In genomic region chr11:118311518-118311917, GRCh38 we compare ENCODE assay signal across 25 cellular contexts. TPM values are rescaled to one million over a fixed set of nuclear protein-coding genes. Genes with fewer than 3 reads are reported as not detected.
A peak's percentile ranks its signal among the peaks of the same experiment; 100 is the strongest.
DNase-seq lines count a peak whose midpoint lies in the region; ATAC-seq and TF ChIP-seq lines count a peak whose summit lies in the region.
"Had no signal": no experiment of that assay in that cellular context is flagged by ENCODE, and none has a peak within 500 bp of the region (broad histone marks: within the 10 kb centered on the region; RNA-seq: fewer than 3 reads in every experiment).

No MANE protein-coding gene starts in this region.

- no peaks in the 10 kb centered on the region for H3K27me3 Mint-ChIP-seq in activated T-cell treated with anti-CD3 and anti-CD28 coated beads, Interleukin-2, amount 50 U/mL, for 72 hours (ENCODE audit: low read depth)
- H3K27me3 Mint-ChIP-seq in activated T-cell treated with anti-CD3 and anti-CD28 coated beads, Interleukin-2, amount 50 U/mL, for 4 hours (ENCODE audit: low read depth), result no peaks in the 10 kb centered on the region
- no peaks in the 10 kb centered on the region for H3K27me3 Mint-ChIP-seq in activated naive CD8-positive, alpha-beta T cell treated with anti-CD3 and anti-CD28 coated beads, Interleukin-2, amount 10 ng/mL, durations not matched to agents 7 days and 5 days
- H3K27me3 Mint-ChIP-seq in natural killer cell treated with Interleukin-12 subunit alpha and Interleukin-12 subunit beta and Interleukin-15 and Interleukin-18, amount 100 ng/mL, for 72 hours, result no peaks in the 10 kb centered on the region

- no peaks in the 10 kb centered on the region for H3K27me3 ChIP-seq in Loucy (ENCODE audit: insufficient read depth, low read length, poor library complexity, severe bottlenecking)
- no peaks in the 10 kb centered on the region; the same call in 1 of the 2 replicates for H3K27me3 ChIP-seq in H7 (ENCODE audit: control insufficient read depth, insufficient read depth, low read length)
- H3K27me3 ChIP-seq: ascending aorta had no signal

- peak overlapping the region; percentile 71 for H3K27ac Mint-ChIP-seq in activated T-cell treated with anti-CD3 and anti-CD28 coated beads, Interleukin-2, amount 50 U/mL, for 72 hours
- peak overlapping the region; percentile 56 for H3K27ac Mint-ChIP-seq in activated naive CD8-positive, alpha-beta T cell treated with anti-CD3 and anti-CD28 coated beads, Interleukin-2, amount 10 ng/mL, durations not matched to agents 7 days and 5 days
- peak overlapping the region; percentile 32 to 45 for H3K27ac Mint-ChIP-seq in natural killer cell treated with Interleukin-12 subunit alpha and Interleukin-12 subunit beta and Interleukin-15 and Interleukin-18, amount 100 ng/mL, for 72 hours

- H3K4me3 Mint-ChIP-seq in activated T-cell treated with anti-CD3 and anti-CD28 coated beads, Interleukin-2, amount 50 U/mL, for 72 hours, result peak overlapping the region in 1 of 2 donors; percentile 31
- no peak overlapping the region for H3K4me3 Mint-ChIP-seq in activated T-cell treated with anti-CD3 and anti-CD28 coated beads, Interleukin-2, amount 50 U/mL, for 4 hours
- no peak overlapping the region for H3K4me3 Mint-ChIP-seq in activated naive CD8-positive, alpha-beta T cell treated with anti-CD3 and anti-CD28 coated beads, Interleukin-2, amount 10 ng/mL, durations not matched to agents 7 days and 5 days
- no peak overlapping the region for H3K4me3 Mint-ChIP-seq in natural killer cell treated with Interleukin-12 subunit alpha and Interleukin-12 subunit beta and Interleukin-15 and Interleukin-18, amount 100 ng/mL, for 72 hours

- H3K4me1 ChIP-seq in Loucy (ENCODE audit: insufficient read depth, low read length, poor library complexity, severe bottlenecking), result peaks cover 68% of the 10 kb centered on the region
- H3K4me1 ChIP-seq: ascending aorta, uterus had no signal

- peak overlapping the region; percentile 12 for H3K9ac ChIP-seq in Loucy (ENCODE audit: low read depth, low read length, poor library complexity, severe bottlenecking)

- TF ChIP-seq CTCF in Loucy (conservative IDR thresholded peaks at IDR 0.05; ENCODE audit: low read length), result no peak; the same call in 1 of the 2 replicates

- peaks cover 54% of the 10 kb centered on the region for H3K36me3 ChIP-seq in Loucy (ENCODE audit: insufficient read depth, low read length)
- H3K36me3 ChIP-seq in H7 (replicated peaks; ENCODE audit: control insufficient read depth, insufficient read depth, low read length), result no peaks in the 10 kb centered on the region
- H3K36me3 ChIP-seq: ascending aorta, left ventricle myocardium inferior, uterus had no signal

- H3K9me3 ChIP-seq in Loucy (ENCODE audit: insufficient read depth, low read depth, low read length), result no peaks in the 10 kb centered on the region
- H3K9me3 ChIP-seq: ascending aorta, left ventricle myocardium inferior, mucosa of descending colon, spleen, uterus had no signal

- H3F3A ChIP-seq in Loucy (ENCODE audit: low read depth), result peaks cover 7% of the 10 kb centered on the region

- peak overlapping the region; percentile 41 for H3K4me2 ChIP-seq in Loucy (ENCODE audit: low read depth, low read length, poor library complexity, severe bottlenecking)

- no peak for ATAC-seq in activated T-cell treated with anti-CD3 and anti-CD28 coated beads, Interleukin-2, amount 50 U/mL, for 72 hours (replicated peaks in 1 of 2)
- no peak for ATAC-seq in activated T-cell treated with anti-CD3 and anti-CD28 coated beads, Interleukin-2, amount 50 U/mL, for 4 hours
- ATAC-seq in activated naive CD8-positive, alpha-beta T cell treated with anti-CD3 and anti-CD28 coated beads, Interleukin-2, amount 10 ng/mL, durations not matched to agents 7 days and 5 days (ENCODE audit: low read depth), result peak; percentile 23
- ATAC-seq in natural killer cell treated with Interleukin-12 subunit alpha and Interleukin-12 subunit beta and Interleukin-15 and Interleukin-18, amount 100 ng/mL, for 72 hours, result no peak
- no peak for ATAC-seq in HG03354 (IDR thresholded peaks at IDR 0.05; ENCODE audit: poor library complexity, severe bottlenecking, unreplicated experiment)
- ATAC-seq: Right ventricle myocardium inferior had no signal

- no peaks in the 10 kb centered on the region for H3K9me3 Mint-ChIP-seq in activated T-cell treated with anti-CD3 and anti-CD28 coated beads, Interleukin-2, amount 50 U/mL, for 72 hours
- no peaks in the 10 kb centered on the region for H3K9me3 Mint-ChIP-seq in activated T-cell treated with anti-CD3 and anti-CD28 coated beads, Interleukin-2, amount 50 U/mL, for 4 hours
- no peaks in the 10 kb centered on the region for H3K9me3 Mint-ChIP-seq in activated naive CD8-positive, alpha-beta T cell treated with anti-CD3 and anti-CD28 coated beads, Interleukin-2, amount 10 ng/mL, durations not matched to agents 7 days and 5 days
- H3K9me3 Mint-ChIP-seq in natural killer cell treated with Interleukin-12 subunit alpha and Interleukin-12 subunit beta and Interleukin-15 and Interleukin-18, amount 100 ng/mL, for 72 hours, result no peaks in the 10 kb centered on the region

- H3K36me3 Mint-ChIP-seq in activated T-cell treated with anti-CD3 and anti-CD28 coated beads, Interleukin-2, amount 50 U/mL, for 72 hours (ENCODE audit: insufficient read depth in 2 of 2), result peaks cover 23 to 51% of the 10 kb centered on the region in 2 donors
- peaks cover 70% of the 10 kb centered on the region for H3K36me3 Mint-ChIP-seq in activated T-cell treated with anti-CD3 and anti-CD28 coated beads, Interleukin-2, amount 50 U/mL, for 4 hours (ENCODE audit: insufficient read depth)
- peaks cover 60% of the 10 kb centered on the region for H3K36me3 Mint-ChIP-seq in activated naive CD8-positive, alpha-beta T cell treated with anti-CD3 and anti-CD28 coated beads, Interleukin-2, amount 10 ng/mL, durations not matched to agents 7 days and 5 days
- peaks cover 5% of the 10 kb centered on the region for H3K36me3 Mint-ChIP-seq in natural killer cell treated with Interleukin-12 subunit alpha and Interleukin-12 subunit beta and Interleukin-15 and Interleukin-18, amount 100 ng/mL, for 72 hours

- H3K4me3 ChIP-seq in Loucy (ENCODE audit: low read length, poor library complexity, severe bottlenecking) (no peak overlapping the region), H7 (ENCODE audit: insufficient read depth, low read depth, low read length) (no peak overlapping the region)
- H3K4me3 ChIP-seq: ascending aorta, left ventricle myocardium inferior, mucosa of descending colon, spleen, uterus had no signal

- no peak for DNase-seq in activated T-cell treated with anti-CD3 and anti-CD28 coated beads, Interleukin-2, amount 50 U/mL, for 72 hours
- DNase-seq in activated T-cell treated with anti-CD3 and anti-CD28 coated beads, Interleukin-2, amount 50 U/mL, for 4 hours, result no peak
- DNase-seq in activated naive CD8-positive, alpha-beta T cell treated with anti-CD3 and anti-CD28 coated beads, Interleukin-2, amount 10 ng/mL, durations not matched to agents 7 days and 5 days, result no peak
- no peak for DNase-seq in natural killer cell treated with Interleukin-12 subunit alpha and Interleukin-12 subunit beta and Interleukin-15 and Interleukin-18, amount 100 ng/mL, for 72 hours (ENCODE audit: low spot score)
- no peak for DNase-seq in germinal center (ENCODE audit: low spot score)
- DNase-seq in H7, result no peak
- DNase-seq: activated CD4-positive, alpha-beta T cell treated with anti-CD3 and anti-CD28 coated beads, Interleukin-2, amount 50 U/mL, for 48 hours; DMS79 treated with DMSO at 0.1 percent for 48 hours; effector CD8-positive, alpha-beta T cell; glutamatergic neuron; KG1; left ventricle myocardium inferior; mucosa of descending colon; NCI-H1048; NCI-H2029; NCI-H446 treated with DMSO at 0.1 percent for 48 hours; retina; spleen; stimulated activated CD4-positive, alpha-beta T cell treated with anti-CD3 and anti-CD28 coated beads, Interleukin-4, amount 100 ng/mL, for 4 hours; uterus had no signal

- peaks cover 67% of the 10 kb centered on the region for H3K79me2 ChIP-seq in Loucy (ENCODE audit: insufficient read depth, low read length)

- POLR2A ChIA-PET in activated naive CD8-positive, alpha-beta T cell treated with anti-CD3 and anti-CD28 coated beads, Interleukin-2, amount 10 ng/mL, durations not matched to agents 7 days and 5 days (lab: Charles Lee), result interaction anchor here (0.6 to 1.4 kb wide), 2 partner anchors 21 to 113 kb away, joined by 4 read pairs; no protein-coding TSS in a partner anchor

- H3K9me2 ChIP-seq in Loucy (replicated peaks; ENCODE audit: low read depth, low read length), result no peaks in the 10 kb centered on the region

- peaks cover 26% of the 10 kb centered on the region for H4K20me1 ChIP-seq in Loucy (ENCODE audit: insufficient read depth, low read length, poor library complexity, severe bottlenecking)

- H2AFZ ChIP-seq in Loucy (ENCODE audit: low read length), result no peak overlapping the region

- H3K4me1 Mint-ChIP-seq in activated T-cell treated with anti-CD3 and anti-CD28 coated beads, Interleukin-2, amount 50 U/mL, for 72 hours (ENCODE audit: low read depth), result peaks cover 91% of the 10 kb centered on the region
- peaks cover 91% of the 10 kb centered on the region for H3K4me1 Mint-ChIP-seq in activated T-cell treated with anti-CD3 and anti-CD28 coated beads, Interleukin-2, amount 50 U/mL, for 4 hours (ENCODE audit: low read depth)
- H3K4me1 Mint-ChIP-seq in activated naive CD8-positive, alpha-beta T cell treated with anti-CD3 and anti-CD28 coated beads, Interleukin-2, amount 10 ng/mL, durations not matched to agents 7 days and 5 days, result peaks cover 79% of the 10 kb centered on the region
- H3K4me1 Mint-ChIP-seq in natural killer cell treated with Interleukin-12 subunit alpha and Interleukin-12 subunit beta and Interleukin-15 and Interleukin-18, amount 100 ng/mL, for 72 hours (ENCODE audit: low read depth in 2 of 2), result peaks cover 39 to 60% of the 10 kb centered on the region in 2 donors

RNA-seq across cellular contexts. Expression of gene CD3E, which starts 7.0 kb away (rescaled TPM):
- total RNA-seq in activated T-cell treated with anti-CD3 and anti-CD28 coated beads, Interleukin-2, amount 50 U/mL, for 72 hours, result 100 to 1,000 TPM; 404 to 419 TPM
- total RNA-seq in activated T-cell treated with anti-CD3 and anti-CD28 coated beads, Interleukin-2, amount 50 U/mL, for 4 hours, result 100 to 1,000 TPM; 371 to 436 (median 407) TPM
- total RNA-seq in activated naive CD8-positive, alpha-beta T cell treated with anti-CD3 and anti-CD28 coated beads, Interleukin-2, amount 10 ng/mL, durations not matched to agents 7 days and 5 days, result 100 to 1,000 TPM; 607 to 630 TPM
- total RNA-seq in natural killer cell treated with Interleukin-12 subunit alpha and Interleukin-12 subunit beta and Interleukin-15 and Interleukin-18, amount 100 ng/mL, for 72 hours, result 100 to 1,000 TPM in 1 of 2 donors, 10 to 100 TPM in 1; 25.7 to 148 TPM
- total RNA-seq in H7 (2014; rRNA removed; shearing (Covaris generic)), result not detected in 2 replicates
- total RNA-seq: ascending aorta, cerebellum had no signal

RNA-seq across cellular contexts. Expression of gene CD3D, which starts 31.0 kb away (rescaled TPM):
- 100 to 1,000 TPM; 245 to 250 TPM for total RNA-seq in activated T-cell treated with anti-CD3 and anti-CD28 coated beads, Interleukin-2, amount 50 U/mL, for 72 hours
- total RNA-seq in activated T-cell treated with anti-CD3 and anti-CD28 coated beads, Interleukin-2, amount 50 U/mL, for 4 hours, result 100 to 1,000 TPM; 412 to 451 (median 427) TPM
- 100 to 1,000 TPM; 424 to 433 TPM for total RNA-seq in activated naive CD8-positive, alpha-beta T cell treated with anti-CD3 and anti-CD28 coated beads, Interleukin-2, amount 10 ng/mL, durations not matched to agents 7 days and 5 days
- total RNA-seq in natural killer cell treated with Interleukin-12 subunit alpha and Interleukin-12 subunit beta and Interleukin-15 and Interleukin-18, amount 100 ng/mL, for 72 hours, result 100 to 1,000 TPM in 1 of 2 donors, 10 to 100 TPM in 1; 30.5 to 161 TPM
- total RNA-seq in H7 (2014; rRNA removed; shearing (Covaris generic)), result 1.5 TPM in 1 of 2 replicates, not detected in the other
- total RNA-seq: ascending aorta, left ventricle myocardium inferior, Right ventricle myocardium inferior had no signal

RNA-seq across cellular contexts. Expression of gene CD3G, which starts 32.6 kb away (rescaled TPM):
- total RNA-seq in activated T-cell treated with anti-CD3 and anti-CD28 coated beads, Interleukin-2, amount 50 U/mL, for 72 hours, result 100 to 1,000 TPM; 125 to 128 TPM
- 100 to 1,000 TPM in 2 of 3 donors, 10 to 100 TPM in 1; 86.4 to 105 (median 102) TPM for total RNA-seq in activated T-cell treated with anti-CD3 and anti-CD28 coated beads, Interleukin-2, amount 50 U/mL, for 4 hours
- total RNA-seq in activated naive CD8-positive, alpha-beta T cell treated with anti-CD3 and anti-CD28 coated beads, Interleukin-2, amount 10 ng/mL, durations not matched to agents 7 days and 5 days, result 100 to 1,000 TPM; 199 to 212 TPM
- total RNA-seq in natural killer cell treated with Interleukin-12 subunit alpha and Interleukin-12 subunit beta and Interleukin-15 and Interleukin-18, amount 100 ng/mL, for 72 hours, result 10 to 100 TPM in 1 of 2 donors, 1 to 10 TPM in 1; 7.1 to 49.4 TPM
- not detected in 2 replicates for total RNA-seq in H7 (2014; rRNA removed; shearing (Covaris generic))
- total RNA-seq: ascending aorta, cerebellum had no signal

RNA-seq across cellular contexts. Expression of gene MPZL2, which starts 47.4 kb away (rescaled TPM):
- total RNA-seq in activated T-cell treated with anti-CD3 and anti-CD28 coated beads, Interleukin-2, amount 50 U/mL, for 72 hours, result 10 to 100 TPM; 10.1 to 12.9 TPM
- total RNA-seq in activated T-cell treated with anti-CD3 and anti-CD28 coated beads, Interleukin-2, amount 50 U/mL, for 4 hours, result 10 to 100 TPM in 2 of 3 donors, 1 to 10 TPM in 1; 9.0 to 12.9 (median 12.8) TPM
- 1 to 10 TPM; 8.2 to 9.2 TPM for total RNA-seq in activated naive CD8-positive, alpha-beta T cell treated with anti-CD3 and anti-CD28 coated beads, Interleukin-2, amount 10 ng/mL, durations not matched to agents 7 days and 5 days
- under 1 TPM in 1 of 2 donors, not detected in 1; 0.45 TPM for total RNA-seq in natural killer cell treated with Interleukin-12 subunit alpha and Interleukin-12 subunit beta and Interleukin-15 and Interleukin-18, amount 100 ng/mL, for 72 hours
- 0.38 and 0.48 TPM in 2 replicates for total RNA-seq in H7 (2014; rRNA removed; shearing (Covaris generic))

RNA-seq across cellular contexts. Expression of gene UBE4A, which starts 47.9 kb away (rescaled TPM):
- total RNA-seq in activated T-cell treated with anti-CD3 and anti-CD28 coated beads, Interleukin-2, amount 50 U/mL, for 72 hours, result 10 to 100 TPM; 45.6 to 46.0 TPM
- total RNA-seq in activated T-cell treated with anti-CD3 and anti-CD28 coated beads, Interleukin-2, amount 50 U/mL, for 4 hours, result 10 to 100 TPM; 43.7 to 45.1 (median 45.0) TPM
- total RNA-seq in activated naive CD8-positive, alpha-beta T cell treated with anti-CD3 and anti-CD28 coated beads, Interleukin-2, amount 10 ng/mL, durations not matched to agents 7 days and 5 days, result 10 to 100 TPM; 43.4 to 44.4 TPM
- total RNA-seq in natural killer cell treated with Interleukin-12 subunit alpha and Interleukin-12 subunit beta and Interleukin-15 and Interleukin-18, amount 100 ng/mL, for 72 hours, result 10 to 100 TPM; 45.0 to 58.8 TPM
- 34.3 and 39.1 TPM in 2 replicates for total RNA-seq in H7 (2014; rRNA removed; shearing (Covaris generic))

Comparison
In these comparisons a context has a peak if more than half of its experiments do, and no peak if none do; other contexts are left out.
1. RNA of gene CD3E, which starts 7.0 kb away (total RNA-seq): 607 to 630 TPM in activated naive CD8-positive, alpha-beta T cell treated with anti-CD3 and anti-CD28 coated beads, Interleukin-2, amount 10 ng/mL, durations not matched to agents 7 days and 5 days, 404 to 419 TPM in activated T-cell treated with anti-CD3 and anti-CD28 coated beads, Interleukin-2, amount 50 U/mL, for 72 hours, 371 to 436 TPM in activated T-cell treated with anti-CD3 and anti-CD28 coated beads, Interleukin-2, amount 50 U/mL, for 4 hours and 25.7 to 148 TPM in natural killer cell treated with Interleukin-12 subunit alpha and Interleukin-12 subunit beta and Interleukin-15 and Interleukin-18, amount 100 ng/mL, for 72 hours; not detected in H7; every median in the first group is over 10 times any median in the second.
2. RNA of gene CD3D, which starts 31.0 kb away (total RNA-seq): 424 to 433 TPM in activated naive CD8-positive, alpha-beta T cell treated with anti-CD3 and anti-CD28 coated beads, Interleukin-2, amount 10 ng/mL, durations not matched to agents 7 days and 5 days, 412 to 451 TPM in activated T-cell treated with anti-CD3 and anti-CD28 coated beads, Interleukin-2, amount 50 U/mL, for 4 hours, 245 to 250 TPM in activated T-cell treated with anti-CD3 and anti-CD28 coated beads, Interleukin-2, amount 50 U/mL, for 72 hours and 30.5 to 161 TPM in natural killer cell treated with Interleukin-12 subunit alpha and Interleukin-12 subunit beta and Interleukin-15 and Interleukin-18, amount 100 ng/mL, for 72 hours; 1.5 TPM in H7; every median in the first group is over 10 times any median in the second.
3. Peak in every context shown above with its lines, with median percentiles within 50 percentile points of each other: H3K27ac Mint-ChIP-seq.